In the genomic region with DNA sequence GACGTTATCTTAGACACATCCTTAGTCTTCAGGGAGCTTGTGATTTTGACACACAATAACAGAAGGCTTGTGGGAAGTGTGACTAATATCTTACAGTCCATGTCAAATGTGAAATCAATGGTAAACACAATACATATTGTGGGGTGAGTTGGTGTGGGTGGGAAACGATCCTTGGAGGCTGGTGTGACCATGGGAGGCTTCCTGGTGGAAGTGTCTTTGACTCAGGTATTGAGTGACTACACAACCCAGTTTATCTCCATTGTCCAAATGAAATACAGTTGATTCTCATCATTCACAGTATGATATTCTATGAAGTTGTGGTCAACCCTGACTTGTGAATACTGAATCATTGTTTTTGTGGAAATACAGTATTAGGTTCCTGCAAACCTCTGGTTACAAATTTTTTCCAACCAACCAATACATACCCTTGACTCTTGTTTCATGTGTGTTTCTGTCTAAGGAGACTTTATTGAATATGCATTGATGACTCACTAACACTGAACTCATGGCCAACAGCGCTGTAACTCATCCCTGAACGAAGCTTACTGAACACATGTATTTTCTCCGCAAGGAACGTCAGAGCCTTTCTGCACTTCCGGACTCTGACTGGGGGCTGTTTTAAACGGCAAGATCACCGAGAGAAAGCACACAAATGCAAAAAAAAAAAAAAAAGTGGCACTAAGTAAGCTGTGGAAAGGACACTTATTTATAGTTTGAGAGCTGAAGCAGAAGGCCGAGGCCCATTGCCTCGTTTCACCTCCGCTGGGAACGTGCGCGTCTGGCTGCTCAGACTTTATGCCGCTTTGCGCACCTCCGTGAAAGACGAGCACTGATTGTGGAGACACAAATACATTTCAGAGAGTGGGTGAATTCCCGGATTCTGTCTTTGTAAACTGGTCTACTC, we compare ENCODE assay signal across 8 cellular contexts. TPM values are rescaled to one million over a fixed set of nuclear protein-coding genes. Genes with fewer than 3 reads are reported as not detected.
A peak's percentile ranks its signal among the peaks of the same experiment; 100 is the strongest.
DNase-seq lines count a peak whose midpoint lies in the region; ATAC-seq and TF ChIP-seq lines count a peak whose summit lies in the region.

No MANE protein-coding gene starts in this region.

- TF ChIP-seq POLR2A in right lobe of liver (IDR thresholded peaks at IDR 0.05) = no peak

- TF ChIP-seq CTCF in AG04449 (IDR thresholded peaks at IDR 0.05; ENCODE audit: insufficient read depth, low read length, missing control alignments) = no peak
- no peak for TF ChIP-seq CTCF in right lobe of liver (IDR thresholded peaks at IDR 0.05)

- DNase-seq in AG04449 (ENCODE audit: low read depth, low spot score) = peak; percentile 24
- peak; percentile 63 for DNase-seq in HCEC 1CT
- DNase-seq in adipocyte (ENCODE audit: low read depth) = peak; percentile 5
- no peak for DNase-seq in right lobe of liver
- DNase-seq in NCI-H1105 treated with DMSO at 0.1 percent for 48 hours (lab: John Stamatoyannopoulos, UW) = no peak
- no peak for DNase-seq in kidney glomerular epithelial cell (lab: John Stamatoyannopoulos, UW)
- DNase-seq in EL = no peak

- 85% methylated on average over 20 of the region's 20 CpGs for WGBS in right lobe of liver (ENCODE audit: insufficient coverage, low coverage, low lambda C conversion rate, missing lambda C conversion rate)

- peaks cover 23% of the 10 kb centered on the region for H3K4me1 ChIP-seq in adipocyte (ENCODE audit: control insufficient read depth, insufficient read depth, low read length)
- H3K4me1 ChIP-seq in right lobe of liver = peaks cover 0 to 30% (median 6%) of the 10 kb centered on the region in 4 donors

- no peak overlapping the region for H3K9ac ChIP-seq in adipocyte (ENCODE audit: low read length)

- H3K36me3 ChIP-seq in adipocyte (ENCODE audit: control insufficient read depth, insufficient read depth, low read length, severe bottlenecking) = no peaks in the 10 kb centered on the region
- H3K36me3 ChIP-seq in right lobe of liver = no peaks in the 10 kb centered on the region

- ATAC-seq in right lobe of liver (no peak), GM21529 (IDR thresholded peaks at IDR 0.05; ENCODE audit: unreplicated experiment) (no peak)

- CTCF ChIA-PET in AG04449 (lab: Yijun Ruan, JAX) = interaction anchor here (0.6 kb wide), 1 partner anchor 59 kb away, joined by 3 read pairs; no protein-coding TSS in a partner anchor

- H3K27ac ChIP-seq in right lobe of liver = peak overlapping the region in 2 of 3 donors; percentile 78 to 79

- intact Hi-C loops in right lobe of liver (cut with DNase I) = no loop called here

- H3K9me3 ChIP-seq in adipocyte (ENCODE audit: control insufficient read depth, low read length) (no peaks in the 10 kb centered on the region), right lobe of liver (no peaks in the 10 kb centered on the region)

- POLR2A ChIA-PET in AG04449 (lab: Yijun Ruan, JAX) = no interaction called here

- H3K27me3 ChIP-seq in adipocyte (replicated peaks; ENCODE audit: control insufficient read depth, insufficient read depth, low read length) (no peaks in the 10 kb centered on the region), right lobe of liver (no peaks in the 10 kb centered on the region)

- no peak overlapping the region for H3K4me3 ChIP-seq in AG04449 (ENCODE audit: low read depth, low read length)
- no peak overlapping the region for H3K4me3 ChIP-seq in adipocyte (ENCODE audit: low read length)
- H3K4me3 ChIP-seq in right lobe of liver = no peak overlapping the region

RNA-seq across cellular contexts. Expression of a gene that starts 58.9 kb away (rescaled TPM):
- total RNA-seq in right lobe of liver = 10 to 100 TPM; 18.4 to 91.8 (median 47.8) TPM

Comparison
In these comparisons a context has a peak if more than half of its experiments do, and no peak if none do; other contexts are left out.
1. DNase-seq: peak in AG04449 (single experiment), HCEC 1CT (single experiment) and adipocyte (single experiment); none in right lobe of liver (0 of 3), NCI-H1105 treated with DMSO at 0.1 percent for 48 hours (single experiment), kidney glomerular epithelial cell (single experiment) and EL (single experiment).